In genomic region chr15:34358367-34358766, GRCh38 we compare ENCODE assay signal across 14 cellular contexts. TPM values are rescaled to one million over a fixed set of nuclear protein-coding genes. Genes with fewer than 3 reads are reported as not detected.
DNase-seq lines count a peak whose midpoint lies in the region; ATAC-seq, FAIRE-seq and TF ChIP-seq lines count a peak whose summit lies in the region.
"Had no signal": no experiment of that assay in that cellular context is flagged by ENCODE, and none has a peak within 500 bp of the region (broad histone marks: within the 10 kb centered on the region; RNA-seq: fewer than 3 reads in every experiment).

No MANE protein-coding gene starts in this region.

- no peaks in the 10 kb centered on the region for H4K20me1 ChIP-seq in HCT116 (ENCODE audit: insufficient read depth)

- peaks cover 15 to 30% of the 10 kb centered on the region in 2 experiments; a peak in 3 of 4 replicates for H3K36me3 ChIP-seq in HCT116 (ENCODE audit: control insufficient read depth in 1 of 2, insufficient read depth in 2 of 2, low read length in 2 of 2)
- H3K36me3 ChIP-seq in kidney (ENCODE audit: control insufficient read depth in 1 of 2, insufficient read depth in 2 of 2, low read length in 2 of 2), result no peaks in the 10 kb centered on the region

- H3K4me1 ChIP-seq in HCT116 (ENCODE audit: control insufficient read depth in 1 of 2, insufficient read depth in 2 of 2, low read length in 2 of 2) (peaks cover 9 to 33% of the 10 kb centered on the region in 2 experiments), kidney (ENCODE audit: control insufficient read depth in 1 of 2, insufficient read depth in 1 of 2, low read depth in 1 of 2, low read length in 2 of 2) (no peaks in the 10 kb centered on the region)
- H3K4me1 ChIP-seq: lower lobe of right lung had no signal

- ATAC-seq in HCT116, result peak; percentile 75
- no peak for ATAC-seq in GM21526 (IDR thresholded peaks at IDR 0.05; ENCODE audit: low FRiP score, unreplicated experiment)
- ATAC-seq: lower lobe of right lung; stimulated activated naive B cell treated with anti-CD40 and anti-IgM and Interleukin-4, amounts not matched to agents 10 μg/mL and 1 μg/mL and 100 μg/mL, for 72 hours had no signal

- H3K79me2 ChIP-seq in HCT116 (ENCODE audit: insufficient read depth, low read length), result no peaks in the 10 kb centered on the region

- no peaks in the 10 kb centered on the region for H3K9me3 ChIP-seq in HCT116 (ENCODE audit: control insufficient read depth in 1 of 2, insufficient read depth in 1 of 2, low read depth in 1 of 2, low read length in 2 of 2)
- H3K9me3 ChIP-seq in kidney (ENCODE audit: control insufficient read depth in 1 of 2, low read length in 2 of 2), result no peaks in the 10 kb centered on the region
- H3K9me3 ChIP-seq: lower lobe of right lung had no signal

- no peak for TF ChIP-seq RAD21 in HCT116 (IDR thresholded peaks at IDR 0.05; ENCODE audit: low read depth)

- intact Hi-C loops in HCT116 (cut with micrococcal nuclease) (no loop called here), kidney (cut with DNase I) (no loop called here)

- no peak overlapping the region for H3K4me2 ChIP-seq in HCT116 (ENCODE audit: low read length)

- H2AFZ ChIP-seq in HCT116 (ENCODE audit: low read depth, low read length, poor library complexity, severe bottlenecking), result no peak overlapping the region

- no peak for DNase-seq in AG09319 (ENCODE audit: extremely low read depth, low read depth)
- DNase-seq in HCT116 (ENCODE audit: low read depth, low spot score), result no peak
- DNase-seq in hepatic stellate cell (ENCODE audit: low spot score), result peak; percentile 43
- no peak for DNase-seq in NOMO-1 treated with DMSO at 0.1 percent for 48 hours (lab: John Stamatoyannopoulos, UW; ENCODE audit: unreplicated experiment)
- DNase-seq in kidney, result no peak
- no peak for DNase-seq in activated CD4-positive, alpha-beta T cell treated with anti-CD3 and anti-CD28 coated beads for 1 hour
- DNase-seq: CD8-positive, alpha-beta memory T cell; Karpas-422; lower lobe of right lung; NCI-H2171 treated with DMSO at 0.1 percent for 48 hours; stimulated activated naive B cell treated with anti-CD40 and anti-IgM and Interleukin-4, amounts not matched to agents 10 μg/mL and 1 μg/mL and 100 μg/mL, for 72 hours had no signal

- TF ChIP-seq CTCF in AG09319 (IDR thresholded peaks at IDR 0.05; ENCODE audit: low read depth, low read length) (peak; percentile 4; the same call in 1 of the 2 replicates), HCT116 (IDR thresholded peaks at IDR 0.05 in 2 of 3, conservative IDR thresholded peaks at IDR 0.05 in 1 of 3; ENCODE audit: borderline replicate concordance in 1 of 3, insufficient read depth in 1 of 3, low read depth in 2 of 3, low read length in 2 of 3) (peak in 2 of 3 experiments; percentile 41 to 44; a peak in 4 of 6 replicates), WI38 (IDR thresholded peaks at IDR 0.05; ENCODE audit: low read depth, low read length) (0 out of 2 replicates have a peak, but pooled peaks have one; percentile 6), kidney (IDR thresholded peaks at IDR 0.05; ENCODE audit: borderline replicate concordance, extremely low read depth, insufficient read depth) (no peak)

- BruUV-seq in HCT116 (replicated peaks; lab: Mats Ljungman, UMichigan), result no TSS peak

- H3K9ac ChIP-seq in HCT116 (ENCODE audit: low read length) (no peak overlapping the region), kidney (ENCODE audit: low read length in 2 of 2) (no peak overlapping the region)

- RAD21 ChIA-PET in HCT116 (lab: Charles Lee; ENCODE audit: low non-redundant PET in 1 of 2, low total read pairs in 2 of 2, uncharacterized antibody in 2 of 2, unreplicated experiment in 2 of 2), result interaction anchor here in 1 of 2 experiments (1.1 kb wide), 1 partner anchor 229 kb away, joined by 3 read pairs; no protein-coding TSS in a partner anchor

- CTCF ChIA-PET in HCT116 (lab: Charles Lee), result interaction anchor here (0.7 to 3.1 kb wide), 4 partner anchors 9 to 148 kb away, joined by 3 to 22 read pairs (median 3); partner anchors contain the start of genes KATNBL1, LPCAT4, NOP10 and NUTM1

- POLR2A ChIA-PET in HCT116 (lab: Charles Lee), result interaction anchor here (0.9 to 1.2 kb wide), 3 partner anchors 16 to 229 kb away, joined by 3 read pairs; partner anchors contain the start of gene SLC12A6

- H3K27ac ChIP-seq in HCT116 (ENCODE audit: low read depth, low read length) (no peak overlapping the region), kidney (ENCODE audit: low read depth in 2 of 2, low read length in 2 of 2) (no peak overlapping the region)
- H3K27ac ChIP-seq: lower lobe of right lung had no signal

- no peaks in the 10 kb centered on the region for H3K9me2 ChIP-seq in HCT116 (ENCODE audit: insufficient read depth)

- TF ChIP-seq POLR2A in HCT116 (IDR thresholded peaks at IDR 0.05; ENCODE audit: borderline replicate concordance, extremely low read depth, insufficient read depth, insufficient read length), result no peak

- H3K4me3 ChIP-seq in HCT116 (replicated peaks in 1 of 2; ENCODE audit: low read depth in 1 of 2, low read length in 2 of 2) (no peak overlapping the region), WI38 (ENCODE audit: low read depth, low read length) (no peak overlapping the region), kidney (ENCODE audit: low read length in 2 of 2) (no peak overlapping the region)
- H3K4me3 ChIP-seq: lower lobe of right lung had no signal

- no peaks in the 10 kb centered on the region for H3K27me3 ChIP-seq in HCT116 (ENCODE audit: insufficient read depth, low read length)

- no peak for FAIRE-seq in kidney (lab: Jason Lieb, UNC)

TF ChIP-seq in HCT116, 20 proteins besides CTCF, POLR2A, EP300 and RAD21:
- TF ChIP-seq POLR2AphosphoS5 (IDR thresholded peaks at IDR 0.05; ENCODE audit: low read depth, low read length) (no peak), ZFX (IDR thresholded peaks at IDR 0.05) (no peak), SP1 (IDR thresholded peaks at IDR 0.05; ENCODE audit: low read depth) (no peak), REST (IDR thresholded peaks at IDR 0.05; ENCODE audit: low read depth) (no peak), EZH2 (IDR thresholded peaks at IDR 0.05) (no peak), CEBPB (IDR thresholded peaks at IDR 0.05; ENCODE audit: low read depth) (no peak), ZNF274 (IDR thresholded peaks at IDR 0.05; ENCODE audit: low read depth, low read length) (no peak), EZH2phosphoT487 (IDR thresholded peaks at IDR 0.05; ENCODE audit: borderline replicate concordance) (no peak), YY1 (IDR thresholded peaks at IDR 0.05; ENCODE audit: extremely low read depth, insufficient replicate concordance, low read depth, low read length) (no peak)

RNA-seq across cellular contexts. Expression of gene LPCAT4, which starts 8.6 kb away (rescaled TPM):
- 77.1 TPM for total RNA-seq in HCT116 (2021; ENCODE audit: unreplicated experiment)
- polyA plus RNA-seq in HCT116 (2012), result 63.7 and 68.1 TPM in 2 replicates
- total RNA-seq in kidney, result 37.5 TPM
- polyA plus RNA-seq in kidney (ENCODE audit: insufficient read depth, low read depth, low replicate concordance), result 22.5 TPM

RNA-seq across cellular contexts. Expression of gene NUTM1, which starts 15.3 kb away (rescaled TPM):
- total RNA-seq in HCT116 (2021; ENCODE audit: unreplicated experiment), result 0.07 TPM
- polyA plus RNA-seq in HCT116 (2012), result 0.10 and 0.13 TPM in 2 replicates
- total RNA-seq in kidney, result not detected
- not detected for polyA plus RNA-seq in kidney (ENCODE audit: insufficient read depth, low read depth, low replicate concordance)
- total RNA-seq: CD8-positive, alpha-beta memory T cell; lower lobe of right lung; omental fat pad had no signal
- polyA plus RNA-seq: CD8-positive, alpha-beta memory T cell had no signal

RNA-seq across cellular contexts. Expression of gene NOP10, which starts 15.4 kb away (rescaled TPM):
- 216 TPM for total RNA-seq in HCT116 (2021; ENCODE audit: unreplicated experiment)
- 284 and 383 TPM in 2 replicates for polyA plus RNA-seq in HCT116 (2012)
- total RNA-seq in kidney, result 92.9 TPM
- 383 TPM for polyA plus RNA-seq in kidney (ENCODE audit: insufficient read depth, low read depth, low replicate concordance)

RNA-seq across cellular contexts. Expression of gene SLC12A6, which starts 20.8 kb away (rescaled TPM):
- total RNA-seq in HCT116 (2021; ENCODE audit: unreplicated experiment) (15.1 TPM), kidney (22.6 TPM)
- 10.0 and 11.5 TPM in 2 replicates for polyA plus RNA-seq in HCT116 (2012)
- 6.7 TPM for polyA plus RNA-seq in kidney (ENCODE audit: insufficient read depth, low read depth, low replicate concordance)
